Comparison of ENCODE assay signal across 19 cellular contexts in the genomic region with DNA sequence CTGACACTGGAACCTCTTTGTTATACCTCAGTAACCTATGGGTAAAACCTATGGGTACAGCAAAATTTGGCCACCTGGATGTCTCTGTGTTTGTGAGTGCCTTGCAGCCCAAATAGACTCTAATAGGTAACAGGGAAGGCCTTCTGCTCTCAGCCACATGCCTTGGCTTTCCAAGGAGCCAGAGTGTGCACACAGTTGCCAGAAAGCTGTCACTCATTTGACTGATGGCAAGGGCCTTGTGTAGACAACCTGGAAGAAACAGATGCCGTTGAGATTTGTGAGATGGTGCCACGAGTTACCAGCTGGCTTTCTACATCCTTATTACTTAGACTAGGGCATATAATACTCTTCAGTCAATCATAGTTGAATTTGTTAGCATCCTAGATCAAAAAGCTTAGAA.
"Had no signal": no experiment of that assay in that cellular context is flagged by ENCODE, and none has a peak within 500 bp of the region (broad histone marks: within the 10 kb centered on the region; RNA-seq: fewer than 3 reads in every experiment).

No MANE protein-coding gene starts in this region.

- H3K27ac ChIP-seq: breast epithelium, heart right ventricle, parathyroid adenoma, spleen, thoracic aorta, vagina had no signal

- H3K4me1 ChIP-seq: breast epithelium, heart right ventricle, parathyroid adenoma, spleen, vagina had no signal

- H3K36me3 ChIP-seq: breast epithelium, heart right ventricle, spleen, thoracic aorta, vagina had no signal

- DNase-seq: activated CD4-positive, alpha-beta memory T cell treated with anti-CD3 and anti-CD28 coated beads for 36 hours; activated CD4-positive, alpha-beta T cell treated with anti-CD3 and anti-CD28 coated beads for 48 hours; activated CD4-positive, CD25-positive, alpha-beta regulatory T cell; activated naive CD4-positive, alpha-beta T cell treated with Interleukin-2 at 50 U/mL for 16 hours; activated naive CD8-positive, alpha-beta T cell treated with anti-CD3 and anti-CD28 coated beads, Interleukin-2, amount 10 ng/mL, durations not matched to agents 7 days and 5 days; activated T-cell treated with anti-CD3 and anti-CD28 coated beads, Interleukin-2, amount 50 U/mL, for 48 hours; amniotic stem cell; effector CD4-positive, alpha-beta T cell; heart right ventricle; islet precursor cell; left cardiac atrium; nephron progenitor cell; spleen; stimulated activated CD4-positive, alpha-beta T cell treated with anti-CD3 and anti-CD28 coated beads, Interleukin-4, amount 100 ng/mL, for 1 hour; stimulated activated naive CD4-positive, alpha-beta T cell had no signal

- H3K4me3 ChIP-seq: breast epithelium, heart right ventricle, spleen, thoracic aorta, vagina had no signal

- ATAC-seq: heart right ventricle, left cardiac atrium had no signal

- H3K9me3 ChIP-seq: vagina had no signal

- H3K27me3 ChIP-seq: breast epithelium, vagina had no signal
